ENCODE assay signal across 29 cellular contexts in the genomic region with DNA sequence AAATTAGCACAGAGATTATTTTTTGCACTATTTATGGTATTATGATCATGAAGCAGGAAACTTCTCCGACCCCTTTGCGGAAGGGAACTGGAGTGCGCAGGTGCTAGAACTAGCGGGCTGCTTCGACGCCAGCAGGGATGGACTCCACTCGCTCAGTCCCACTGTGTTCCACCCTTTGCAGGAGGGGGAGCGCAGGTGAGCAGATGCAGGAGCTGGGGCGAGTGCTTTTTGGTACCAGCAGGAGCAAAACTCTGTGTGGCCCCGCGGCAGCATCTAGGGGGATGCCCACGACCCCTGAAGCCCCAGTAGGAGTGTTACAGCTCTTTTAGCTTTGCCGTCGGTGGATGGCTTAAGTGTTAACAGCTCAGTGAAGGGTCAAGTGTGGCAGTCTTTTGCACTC.
"Had no signal": no experiment of that assay in that cellular context is flagged by ENCODE, and none has a peak within 500 bp of the region (broad histone marks: within the 10 kb centered on the region; RNA-seq: fewer than 3 reads in every experiment).

No MANE protein-coding gene starts in this region.

- H3K9me3 Mint-ChIP-seq: type B pancreatic cell had no signal

- H3K36me3 ChIP-seq: stomach, suprapubic skin, thoracic aorta, thyroid gland, tibial artery, tibial nerve, transverse colon, upper lobe of left lung, upper lobe of right lung, uterus, vagina had no signal

- ATAC-seq: stimulated activated effector memory CD8-positive, alpha-beta T cell treated with anti-CD3 and anti-CD28 coated beads, Interleukin-12 subunit alpha, Interleukin-12 subunit beta, amount 100 ng/mL, for 72 hours; stimulated activated memory B cell treated with anti-CD40 and anti-IgM and Interleukin-4, amounts not matched to agents 10 μg/mL and 1 μg/mL and 100 μg/mL, for 72 hours; stimulated activated naive B cell treated with anti-CD40 and anti-IgM and Interleukin-4, amounts not matched to agents 10 μg/mL and 1 μg/mL and 100 μg/mL, for 72 hours; stimulated activated naive CD8-positive, alpha-beta T cell treated with anti-CD3 and anti-CD28 coated beads, Interleukin-15, amount 100 ng/mL, for 72 hours; stimulated activated naive CD8-positive, alpha-beta T cell treated with anti-CD3 and anti-CD28 coated beads, Interleukin-15, Interleukin-2, amounts not matched to agents 100 U/mL and 50 U/mL, for 24 hours; upper lobe of right lung had no signal

- H3K4me1 Mint-ChIP-seq: stimulated activated effector memory CD8-positive, alpha-beta T cell treated with anti-CD3 and anti-CD28 coated beads, Interleukin-12 subunit alpha, Interleukin-12 subunit beta, amount 100 ng/mL, for 72 hours; stimulated activated memory B cell treated with anti-CD40 and anti-IgM and Interleukin-4, amounts not matched to agents 10 μg/mL and 1 μg/mL and 100 μg/mL, for 72 hours; stimulated activated naive B cell treated with anti-CD40 and anti-IgM and Interleukin-4, amounts not matched to agents 10 μg/mL and 1 μg/mL and 100 μg/mL, for 72 hours; stimulated activated naive CD8-positive, alpha-beta T cell treated with anti-CD3 and anti-CD28 coated beads, Interleukin-15, amount 100 ng/mL, for 72 hours had no signal

- H3K27me3 ChIP-seq: stomach, suprapubic skin, testis, thyroid gland, tibial artery, tibial nerve, transverse colon, upper lobe of left lung, upper lobe of right lung, uterus, vagina had no signal

- H3K4me1 ChIP-seq: stomach, suprapubic skin, testis, thyroid gland, tibial artery, tibial nerve, transverse colon, upper lobe of left lung, upper lobe of right lung, uterus, vagina had no signal

- DNase-seq: stimulated activated CD4-positive, alpha-beta T cell treated with anti-CD3 and anti-CD28 coated beads, Interleukin-2, amount 100 ng/mL, for 48 hours; stimulated activated CD4-positive, alpha-beta T cell treated with anti-CD3 and anti-CD28 coated beads, Interleukin-4, amount 100 ng/mL, for 1 hour; stimulated activated CD4-positive, alpha-beta T cell treated with anti-CD3 and anti-CD28 coated beads, Interleukin-4, amount 100 ng/mL, for 24 hours; stimulated activated CD4-positive, alpha-beta T cell treated with anti-CD3 and anti-CD28 coated beads, Interleukin-4, amount 100 ng/mL, for 4 hours; stimulated activated CD8-positive, alpha-beta memory T cell treated with anti-CD3 and anti-CD28 coated beads, Interleukin-4, amount 100 ng/mL, for 48 hours; stimulated activated naive B cell treated with anti-CD40 and anti-IgM and Interleukin-4, amounts not matched to agents 10 μg/mL and 1 μg/mL and 100 μg/mL, for 72 hours; stimulated activated naive CD4-positive, alpha-beta T cell; stimulated activated naive CD4-positive, alpha-beta T cell treated with Interleukin-2 at 50 U/mL for 16 hours; stimulated activated naive CD8-positive, alpha-beta T cell treated with anti-CD3 and anti-CD28 coated beads, Interleukin-15, amount 100 ng/mL, for 72 hours; stimulated activated naive CD8-positive, alpha-beta T cell treated with anti-CD3 and anti-CD28 coated beads, Interleukin-15, Interleukin-2, amounts not matched to agents 100 U/mL and 50 U/mL, for 24 hours; stomach; substantia nigra; testis; thyroid gland; tibial artery; transverse colon; trophoblast cell; upper lobe of left lung; upper lobe of right lung; uterus had no signal

- H3K27me3 Mint-ChIP-seq: stimulated activated memory B cell treated with anti-CD40 and anti-IgM and Interleukin-4, amounts not matched to agents 10 μg/mL and 1 μg/mL and 100 μg/mL, for 72 hours; stimulated activated naive B cell treated with anti-CD40 and anti-IgM and Interleukin-4, amounts not matched to agents 10 μg/mL and 1 μg/mL and 100 μg/mL, for 72 hours; stimulated activated naive CD8-positive, alpha-beta T cell treated with anti-CD3 and anti-CD28 coated beads, Interleukin-15, amount 100 ng/mL, for 72 hours; stimulated activated naive CD8-positive, alpha-beta T cell treated with anti-CD3 and anti-CD28 coated beads, Interleukin-15, Interleukin-2, amounts not matched to agents 100 ng/mL and 50 ng/mL, for 24 hours had no signal

- H3K4me3 ChIP-seq: stomach, suprapubic skin, testis, thoracic aorta, thyroid gland, tibial artery, tibial nerve, transverse colon, upper lobe of left lung, upper lobe of right lung, uterus, vagina had no signal

- H3K27ac ChIP-seq: stomach, suprapubic skin, testis, thoracic aorta, thyroid gland, tibial artery, tibial nerve, transverse colon, upper lobe of left lung, upper lobe of right lung, uterus, vagina had no signal

- FAIRE-seq: urothelium cell line had no signal

- H3K36me3 Mint-ChIP-seq: stimulated activated effector memory CD8-positive, alpha-beta T cell treated with anti-CD3 and anti-CD28 coated beads, Interleukin-12 subunit alpha, Interleukin-12 subunit beta, amount 100 ng/mL, for 72 hours; stimulated activated memory B cell treated with anti-CD40 and anti-IgM and Interleukin-4, amounts not matched to agents 10 μg/mL and 1 μg/mL and 100 μg/mL, for 72 hours; stimulated activated naive B cell treated with anti-CD40 and anti-IgM and Interleukin-4, amounts not matched to agents 10 μg/mL and 1 μg/mL and 100 μg/mL, for 72 hours; type B pancreatic cell had no signal

- H3K9me3 ChIP-seq: testis, thoracic aorta, thyroid gland, transverse colon, upper lobe of right lung, uterus, vagina had no signal

- H3K27ac Mint-ChIP-seq: stimulated activated effector memory CD8-positive, alpha-beta T cell treated with anti-CD3 and anti-CD28 coated beads, Interleukin-12 subunit alpha, Interleukin-12 subunit beta, amount 100 ng/mL, for 72 hours; stimulated activated memory B cell treated with anti-CD40 and anti-IgM and Interleukin-4, amounts not matched to agents 10 μg/mL and 1 μg/mL and 100 μg/mL, for 72 hours; stimulated activated naive B cell treated with anti-CD40 and anti-IgM and Interleukin-4, amounts not matched to agents 10 μg/mL and 1 μg/mL and 100 μg/mL, for 72 hours; stimulated activated naive CD8-positive, alpha-beta T cell treated with anti-CD3 and anti-CD28 coated beads, Interleukin-15, amount 100 ng/mL, for 72 hours; stimulated activated naive CD8-positive, alpha-beta T cell treated with anti-CD3 and anti-CD28 coated beads, Interleukin-15, Interleukin-2, amounts not matched to agents 100 ng/mL and 50 ng/mL, for 24 hours; type B pancreatic cell had no signal

- H3K4me3 Mint-ChIP-seq: stimulated activated effector memory CD8-positive, alpha-beta T cell treated with anti-CD3 and anti-CD28 coated beads, Interleukin-12 subunit alpha, Interleukin-12 subunit beta, amount 100 ng/mL, for 72 hours; stimulated activated memory B cell treated with anti-CD40 and anti-IgM and Interleukin-4, amounts not matched to agents 10 μg/mL and 1 μg/mL and 100 μg/mL, for 72 hours; stimulated activated naive B cell treated with anti-CD40 and anti-IgM and Interleukin-4, amounts not matched to agents 10 μg/mL and 1 μg/mL and 100 μg/mL, for 72 hours; stimulated activated naive CD8-positive, alpha-beta T cell treated with anti-CD3 and anti-CD28 coated beads, Interleukin-15, amount 100 ng/mL, for 72 hours; stimulated activated naive CD8-positive, alpha-beta T cell treated with anti-CD3 and anti-CD28 coated beads, Interleukin-15, Interleukin-2, amounts not matched to agents 100 ng/mL and 50 ng/mL, for 24 hours; type B pancreatic cell had no signal
